Comparison of ENCODE assay signal across 15 cellular contexts in the genomic region with DNA sequence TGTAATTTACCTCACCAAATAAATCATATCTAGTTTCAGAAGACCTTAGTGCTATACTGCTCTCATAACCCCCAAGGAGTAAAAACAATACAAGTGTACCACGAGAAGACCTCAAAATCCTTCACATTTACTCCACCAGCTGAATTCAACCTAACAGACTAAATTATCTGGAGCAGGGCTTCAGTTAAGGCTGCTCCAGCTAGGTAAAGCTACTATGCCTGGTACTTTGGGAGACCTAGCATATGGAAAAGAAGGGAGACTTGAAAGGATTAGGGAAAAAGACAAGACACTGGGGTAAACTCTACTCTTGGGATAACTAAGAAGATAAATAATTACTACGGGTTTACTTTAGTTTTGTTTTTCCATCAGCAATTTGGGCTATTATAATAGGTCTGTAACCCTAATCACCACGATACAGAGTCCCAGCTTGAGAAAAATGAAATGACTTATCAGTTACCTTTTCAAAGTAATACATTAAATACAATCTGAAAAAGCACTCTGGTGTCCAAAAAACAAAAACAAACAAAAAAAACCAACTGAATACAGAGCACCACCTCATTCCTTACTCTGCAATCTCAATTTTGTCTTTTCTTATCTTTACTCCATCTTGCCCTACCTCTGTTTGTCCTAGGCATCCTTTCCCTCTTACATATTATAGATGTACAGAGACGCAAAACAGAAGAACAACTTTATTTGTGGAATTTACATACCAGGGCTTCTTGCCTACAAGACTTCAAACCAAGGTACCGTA. TPM values are rescaled to one million over a fixed set of nuclear protein-coding genes. Genes with fewer than 3 reads are reported as not detected.
DNase-seq lines count a peak whose midpoint lies in the region; ATAC-seq and TF ChIP-seq lines count a peak whose summit lies in the region.
"Had no signal": no experiment of that assay in that cellular context is flagged by ENCODE, and none has a peak within 500 bp of the region (broad histone marks: within the 10 kb centered on the region; RNA-seq: fewer than 3 reads in every experiment).

No MANE protein-coding gene starts in this region.

- H3K4me1 Mint-ChIP-seq in activated T-helper 17 cell treated with anti-CD3 and anti-CD28 coated beads, Interleukin-2, amount 50 U/mL, for 72 hours = peaks cover 4% of the 10 kb centered on the region
- H3K4me1 Mint-ChIP-seq in nephron (no peaks in the 10 kb centered on the region), endothelial cell (ENCODE audit: unreplicated experiment) (no peaks in the 10 kb centered on the region)

- POLR2A ChIA-PET in HEK293 (lab: Yijun Ruan, JAX) = no interaction called here

- H3K36me3 ChIP-seq in HEK293 (ENCODE audit: control insufficient read depth in 2 of 2, insufficient read depth in 1 of 2, low read length in 2 of 2) = no peaks in the 10 kb centered on the region
- H3K36me3 ChIP-seq: gastroesophageal sphincter had no signal

- H3K4me3 Mint-ChIP-seq in activated T-helper 17 cell treated with anti-CD3 and anti-CD28 coated beads, Interleukin-2, amount 50 U/mL, for 72 hours = peak overlapping the region; percentile 80
- H3K4me3 Mint-ChIP-seq in nephron (peak overlapping the region; percentile 76 to 81 (median 81)), endothelial cell (ENCODE audit: unreplicated experiment) (no peak overlapping the region)

- CTCF ChIA-PET in HEK293 (lab: Yijun Ruan, JAX) = interaction anchor here (0.7 kb wide), 1 partner anchor 210 kb away, joined by 3 read pairs; no protein-coding TSS in a partner anchor

- no peak overlapping the region for H3K27ac ChIP-seq in HEK293 (ENCODE audit: extremely low read depth, low read depth, low read length)
- H3K27ac ChIP-seq: SK-N-MC had no signal

- no peaks in the 10 kb centered on the region for H3K9me3 ChIP-seq in HEK293 (ENCODE audit: control insufficient read depth, insufficient read depth, low read depth, low read length)
- H3K9me3 ChIP-seq: gastroesophageal sphincter had no signal

- peaks cover 16% of the 10 kb centered on the region for H3K4me1 ChIP-seq in HEK293 (ENCODE audit: control insufficient read depth, insufficient read depth, low read length)

- ATAC-seq in activated T-helper 17 cell treated with anti-CD3 and anti-CD28 coated beads, Interleukin-2, amount 50 U/mL, for 72 hours (replicated peaks) = peak; percentile 7
- no peak for ATAC-seq in GM18511 (IDR thresholded peaks at IDR 0.05; ENCODE audit: unreplicated experiment)
- ATAC-seq: gastroesophageal sphincter had no signal

- H3K9me3 Mint-ChIP-seq in activated T-helper 17 cell treated with anti-CD3 and anti-CD28 coated beads, Interleukin-2, amount 50 U/mL, for 72 hours = no peaks in the 10 kb centered on the region
- H3K9me3 Mint-ChIP-seq in nephron (peaks cover 4% of the 10 kb centered on the region), endothelial cell (ENCODE audit: unreplicated experiment) (no peaks in the 10 kb centered on the region)

- peak overlapping the region; percentile 81 for H3K4me3 ChIP-seq in HEK293 (ENCODE audit: low read depth, low read length)
- H3K4me3 ChIP-seq: SK-N-MC had no signal

- DNase-seq in NCI-H748 (lab: John Stamatoyannopoulos, UW; ENCODE audit: unreplicated experiment) (peak; percentile 27), NCI-H748 treated with DMSO at 0.1 percent for 48 hours (lab: John Stamatoyannopoulos, UW) (no peak), dedifferentiated amniotic fluid mesenchymal stem cell (ENCODE audit: extremely low spot score) (no peak), endothelial cell (ENCODE audit: low spot score) (no peak)
- DNase-seq: activated CD4-positive, alpha-beta T cell treated with anti-CD3 and anti-CD28 coated beads, Interleukin-2, amount 50 U/mL, for 4 hours; amniotic stem cell; EL; small intestine; trophoblast cell had no signal

- H3K27ac Mint-ChIP-seq in activated T-helper 17 cell treated with anti-CD3 and anti-CD28 coated beads, Interleukin-2, amount 50 U/mL, for 72 hours = no peak overlapping the region
- H3K27ac Mint-ChIP-seq in nephron (no peak overlapping the region), endothelial cell (ENCODE audit: unreplicated experiment) (no peak overlapping the region)

- H3K27me3 Mint-ChIP-seq in activated T-helper 17 cell treated with anti-CD3 and anti-CD28 coated beads, Interleukin-2, amount 50 U/mL, for 72 hours = no peaks in the 10 kb centered on the region
- peaks cover 66% of the 10 kb centered on the region for H3K27me3 Mint-ChIP-seq in nephron (ENCODE audit: low read depth)
- H3K27me3 Mint-ChIP-seq in endothelial cell (ENCODE audit: unreplicated experiment) = peaks cover 2% of the 10 kb centered on the region

- H3K36me3 Mint-ChIP-seq in activated T-helper 17 cell treated with anti-CD3 and anti-CD28 coated beads, Interleukin-2, amount 50 U/mL, for 72 hours (ENCODE audit: low read depth) = no peaks in the 10 kb centered on the region
- H3K36me3 Mint-ChIP-seq in nephron (ENCODE audit: low read depth) (no peaks in the 10 kb centered on the region), endothelial cell (ENCODE audit: low read depth, unreplicated experiment) (no peaks in the 10 kb centered on the region)

- TF ChIP-seq CTCF in HEK293 (tag by site-specific recombination; IDR thresholded peaks at IDR 0.05) (no peak), nephron (IDR thresholded peaks at IDR 0.05; ENCODE audit: unreplicated experiment in 3 of 3) (no peak), endothelial cell (IDR thresholded peaks at IDR 0.05; ENCODE audit: unreplicated experiment) (no peak)

TF ChIP-seq in HEK293, 187 proteins besides CTCF, POLR2A, EP300 and RAD21:
- 0 out of 2 replicates have a peak, but pooled peaks have one; percentile 12 for TF ChIP-seq GLIS1 (tag by site-specific recombination; IDR thresholded peaks at IDR 0.05)
- TF ChIP-seq ZBTB20 (tag by site-specific recombination; IDR thresholded peaks at IDR 0.05) = no peak; the same call in 1 of the 2 replicates

RNA-seq across cellular contexts. Expression of gene EML5, which starts 2.1 kb away (rescaled TPM):
- total RNA-seq in activated T-helper 17 cell treated with anti-CD3 and anti-CD28 coated beads, Interleukin-2, amount 50 U/mL, for 72 hours = 1 to 10 TPM; 1.6 to 2.6 TPM
- total RNA-seq in endothelial cell (ENCODE audit: unreplicated experiment) = 0.13 TPM

RNA-seq across cellular contexts. Expression of gene TTC8, which starts 33.8 kb away (rescaled TPM):
- total RNA-seq in activated T-helper 17 cell treated with anti-CD3 and anti-CD28 coated beads, Interleukin-2, amount 50 U/mL, for 72 hours = 1 to 10 TPM; 1.2 to 2.9 TPM
- 10.0 TPM for total RNA-seq in endothelial cell (ENCODE audit: unreplicated experiment)
